12 cellular contexts compared by ENCODE assay signal in genomic region chr1:156691665-156692408, GRCh38. TPM values are rescaled to one million over a fixed set of nuclear protein-coding genes. Genes with fewer than 3 reads are reported as not detected.
DNase-seq lines count a peak whose midpoint lies in the region; ATAC-seq, FAIRE-seq and TF ChIP-seq lines count a peak whose summit lies in the region.
"Had no signal": no experiment of that assay in that cellular context is flagged by ENCODE, and none has a peak within 500 bp of the region (broad histone marks: within the 10 kb centered on the region; RNA-seq: fewer than 3 reads in every experiment).

No MANE protein-coding gene starts in this region.

- DNase-seq in ACHN, result peak; percentile 37
- peak; percentile 34 for DNase-seq in adipocyte (ENCODE audit: low read depth)
- no peak for DNase-seq in keratinocyte (ENCODE audit: low read depth, low spot score)
- no peak for DNase-seq in esophagus muscularis mucosa (ENCODE audit: extremely low spot score)
- DNase-seq in activated gamma-delta T cell treated with Interleukin-2 at 50 U/mL for 16 hours, result no peak
- DNase-seq in COLO668 (lab: John Stamatoyannopoulos, UW; ENCODE audit: unreplicated experiment), result no peak
- DNase-seq: activated CD4-positive, alpha-beta T cell treated with anti-CD3 and anti-CD28 coated beads for 48 hours; NCI-H446 treated with DMSO at 0.1 percent for 48 hours had no signal

- WGBS in esophagus muscularis mucosa, result 50% methylated on average over 19 of the region's 20 CpGs

- in situ Hi-C loops in ACHN (cut with HindIII; ENCODE audit: low pct_ligation_motif_present, low pct_unique_long_range_greater_than_20kb, low sequenced_read_pairs), result no loop called here

- no peak overlapping the region for H3K9ac ChIP-seq in adipocyte (ENCODE audit: low read length)
- peak overlapping the region; percentile 15 for H3K9ac ChIP-seq in keratinocyte (ENCODE audit: control insufficient read depth, extremely low read depth, insufficient read depth, low read length)

- TF ChIP-seq CTCF in HEK293 (tag by site-specific recombination; IDR thresholded peaks at IDR 0.05) (peak; percentile 40; the same call in 1 of the 2 replicates), keratinocyte (optimal IDR thresholded peaks at IDR 0.05 in 1 of 3, IDR thresholded peaks at IDR 0.05 in 1 of 3, conservative IDR thresholded peaks at IDR 0.05 in 1 of 3; ENCODE audit: extremely low read depth in 1 of 3, insufficient read depth in 2 of 3, low read length in 3 of 3) (no peak), esophagus muscularis mucosa (IDR thresholded peaks at IDR 0.05) (no peak)

- peaks cover 16% of the 10 kb centered on the region for H3K4me1 ChIP-seq in HEK293 (ENCODE audit: control insufficient read depth, insufficient read depth, low read length)
- H3K4me1 ChIP-seq in adipocyte (ENCODE audit: control insufficient read depth, insufficient read depth, low read length), result peaks cover 20% of the 10 kb centered on the region
- H3K4me1 ChIP-seq in keratinocyte (ENCODE audit: control insufficient read depth, extremely low read depth, insufficient read depth, low read length), result peaks cover 46% of the 10 kb centered on the region
- H3K4me1 ChIP-seq in esophagus muscularis mucosa, result peaks cover 7 to 28% (median 19%) of the 10 kb centered on the region in 4 donors

- H4K20me1 ChIP-seq in keratinocyte (ENCODE audit: control insufficient read depth, extremely low read depth, insufficient read depth, low read length), result no peaks in the 10 kb centered on the region

- no peak for TF ChIP-seq EP300 in esophagus muscularis mucosa (IDR thresholded peaks at IDR 0.05)

- intact Hi-C loops in esophagus muscularis mucosa (cut with DNase I), result loop anchor here (2.0 kb wide), 1 partner anchor 15 kb away; no protein-coding TSS in a partner anchor

- H3K27ac ChIP-seq in HEK293 (ENCODE audit: extremely low read depth, low read depth, low read length) (no peak overlapping the region), keratinocyte (ENCODE audit: control insufficient read depth, insufficient read depth, low read length) (no peak overlapping the region), esophagus muscularis mucosa (replicated peaks in 1 of 4) (no peak overlapping the region)

- dilution Hi-C loops in keratinocyte (cut with MboI; ENCODE audit: extremely low pct_ligation_motif_present, low sequenced_read_pairs), result no loop called here

- H3K9me3 ChIP-seq in HEK293 (ENCODE audit: control insufficient read depth, insufficient read depth, low read depth, low read length) (no peaks in the 10 kb centered on the region), adipocyte (ENCODE audit: control insufficient read depth, low read length) (no peaks in the 10 kb centered on the region), keratinocyte (ENCODE audit: control insufficient read depth, low read depth, low read length) (no peaks in the 10 kb centered on the region), esophagus muscularis mucosa (no peaks in the 10 kb centered on the region)

- H3K36me3 ChIP-seq in HEK293 (ENCODE audit: control insufficient read depth in 2 of 2, insufficient read depth in 1 of 2, low read length in 2 of 2) (no peaks in the 10 kb centered on the region), adipocyte (ENCODE audit: control insufficient read depth, insufficient read depth, low read length, severe bottlenecking) (no peaks in the 10 kb centered on the region), keratinocyte (ENCODE audit: control insufficient read depth in 2 of 2, extremely low read depth in 1 of 2, insufficient read depth in 2 of 2, low read length in 2 of 2) (no peaks in the 10 kb centered on the region), esophagus muscularis mucosa (no peaks in the 10 kb centered on the region)

- no peak overlapping the region for H3K4me3 ChIP-seq in HEK293 (ENCODE audit: low read depth, low read length)
- no peak overlapping the region for H3K4me3 ChIP-seq in adipocyte (ENCODE audit: low read length)
- no peak overlapping the region for H3K4me3 ChIP-seq in keratinocyte (ENCODE audit: control insufficient read depth in 2 of 3, extremely low read depth in 1 of 3, insufficient read depth in 2 of 3, low read depth in 1 of 3, low read length in 3 of 3)
- no peak overlapping the region for H3K4me3 ChIP-seq in esophagus muscularis mucosa
- H3K4me3 ChIP-seq: lung had no signal

- H3K27me3 ChIP-seq in adipocyte (replicated peaks; ENCODE audit: control insufficient read depth, insufficient read depth, low read length) (no peaks in the 10 kb centered on the region), keratinocyte (ENCODE audit: control insufficient read depth, extremely low read depth, insufficient read depth, low read length) (no peaks in the 10 kb centered on the region), esophagus muscularis mucosa (peaks cover 0 to 68% (median 2%) of the 10 kb centered on the region in 4 donors)

- peak overlapping the region; percentile 6 for H2AFZ ChIP-seq in keratinocyte (ENCODE audit: control insufficient read depth, low read length)

- ATAC-seq in HG02678 (IDR thresholded peaks at IDR 0.05; ENCODE audit: unreplicated experiment), result no peak

- TF ChIP-seq POLR2A in esophagus muscularis mucosa (IDR thresholded peaks at IDR 0.05; ENCODE audit: low read depth), result no peak

- POLR2A ChIA-PET in HEK293 (lab: Yijun Ruan, JAX), result interaction anchor here (0.8 to 3.9 kb wide), 3 partner anchors 9 to 37 kb away, joined by 3 to 44 read pairs (median 29); partner anchors contain the start of genes ISG20L2 and METTL25B

- H3K79me2 ChIP-seq in keratinocyte (ENCODE audit: control insufficient read depth, insufficient read depth, low read length), result no peaks in the 10 kb centered on the region

- CTCF ChIA-PET in HEK293 (lab: Yijun Ruan, JAX), result interaction anchor here (0.5 to 21.1 kb wide), 11 partner anchors 15 to 453 kb away, joined by 4 to 579 read pairs (median 136); partner anchors contain the start of genes CRABP2, INSRR, ISG20L2 and METTL25B

- FAIRE-seq in keratinocyte (lab: Jason Lieb, UNC), result no peak
- FAIRE-seq: colon had no signal

- H3K4me2 ChIP-seq in keratinocyte (ENCODE audit: control insufficient read depth, extremely low read depth, insufficient read depth, low read depth, low read length), result peak overlapping the region; percentile 15

- H3K9me1 ChIP-seq in keratinocyte (ENCODE audit: control insufficient read depth, extremely low read depth, insufficient read depth, low read length), result no peaks in the 10 kb centered on the region

TF ChIP-seq in HEK293, 187 proteins besides CTCF, POLR2A, EP300 and RAD21 (continues in another document):
- TF ChIP-seq ZBTB8A (tag by site-specific recombination; IDR thresholded peaks at IDR 0.05) (no peak), ZFHX2 (tag by site-specific recombination; conservative IDR thresholded peaks at IDR 0.05) (peak; percentile 96), SP2 (tag by site-specific recombination; IDR thresholded peaks at IDR 0.05) (peak; percentile 37)

RNA-seq across cellular contexts. Expression of gene CRABP2, which starts 13.5 kb away (rescaled TPM):
- 6.5 to 12.7 TPM (median 8.4 TPM) in 3 replicates for polyA plus RNA-seq in keratinocyte
- 187 TPM for polyA plus RNA-seq in keratinocyte (2011; ENCODE audit: low read depth)
- 13.3 and 19.3 TPM in 2 replicates for polyA plus RNA-seq in keratinocyte (2011; cell fraction: cytosol; rRNA removed)
- 17.4 and 17.6 TPM in 2 replicates for polyA plus RNA-seq in keratinocyte (2011; cell fraction: nucleus; rRNA removed)
- 13.0 and 332 TPM in 2 replicates for polyA plus RNA-seq in keratinocyte (2012; ENCODE audit: low replicate concordance)
- 1.8 to 4.4 TPM (median 2.8 TPM) in 3 replicates for polyA minus RNA-seq in keratinocyte
- polyA minus RNA-seq in keratinocyte (2011; cell fraction: cytosol; rRNA and poly(A)+ RNA removed), result 10.4 TPM
- polyA minus RNA-seq in keratinocyte (2011; cell fraction: nucleus; rRNA and poly(A)+ RNA removed), result 1.1 and 1.5 TPM in 2 replicates
- total RNA-seq in esophagus muscularis mucosa, result 1 to 10 TPM; 1.2 to 6.4 (median 2.7) TPM

RNA-seq across cellular contexts. Expression of gene NES, which starts 14.6 kb away (rescaled TPM):
- 0.01 TPM in 2 of 3 replicates, not detected in the other for polyA plus RNA-seq in keratinocyte
- 0.26 TPM for polyA plus RNA-seq in keratinocyte (2011; ENCODE audit: low read depth)
- 0.03 TPM in 1 of 2 replicates, not detected in the other for polyA plus RNA-seq in keratinocyte (2011; cell fraction: cytosol; rRNA removed)
- 0.03 TPM in 2 replicates for polyA plus RNA-seq in keratinocyte (2011; cell fraction: nucleus; rRNA removed)
- 0.11 and 0.17 TPM in 2 replicates for polyA plus RNA-seq in keratinocyte (2012; ENCODE audit: low replicate concordance)
- 0.20 TPM in 1 of 3 replicates, not detected in the others for polyA minus RNA-seq in keratinocyte
- polyA minus RNA-seq in keratinocyte (2011; cell fraction: cytosol; rRNA and poly(A)+ RNA removed), result not detected
- not detected in 2 replicates for polyA minus RNA-seq in keratinocyte (2011; cell fraction: nucleus; rRNA and poly(A)+ RNA removed)
- total RNA-seq in esophagus muscularis mucosa, result 10 to 100 TPM; 16.6 to 37.4 (median 32.5) TPM

RNA-seq across cellular contexts. Expression of gene METTL25B, which starts 36.4 kb away (rescaled TPM):
- polyA plus RNA-seq in keratinocyte, result 6.0 to 10.7 TPM (median 6.3 TPM) in 3 replicates
- 29.2 TPM for polyA plus RNA-seq in keratinocyte (2011; ENCODE audit: low read depth)
- polyA plus RNA-seq in keratinocyte (2011; cell fraction: cytosol; rRNA removed), result 3.5 and 4.8 TPM in 2 replicates
- polyA plus RNA-seq in keratinocyte (2011; cell fraction: nucleus; rRNA removed), result 18.7 and 19.7 TPM in 2 replicates
- 10.8 and 31.9 TPM in 2 replicates for polyA plus RNA-seq in keratinocyte (2012; ENCODE audit: low replicate concordance)
- 4.8 to 11.0 TPM (median 7.8 TPM) in 3 replicates for polyA minus RNA-seq in keratinocyte
- 8.4 TPM for polyA minus RNA-seq in keratinocyte (2011; cell fraction: cytosol; rRNA and poly(A)+ RNA removed)
- polyA minus RNA-seq in keratinocyte (2011; cell fraction: nucleus; rRNA and poly(A)+ RNA removed), result 7.8 and 10.3 TPM in 2 replicates
- total RNA-seq in esophagus muscularis mucosa, result 10 to 100 TPM; 16.2 to 32.3 (median 18.0) TPM

RNA-seq across cellular contexts. Expression of gene ISG20L2, which starts 36.7 kb away (rescaled TPM):
- polyA plus RNA-seq in keratinocyte, result 48.1 to 56.6 TPM (median 48.6 TPM) in 3 replicates
- 19.9 TPM for polyA plus RNA-seq in keratinocyte (2011; ENCODE audit: low read depth)
- 44.2 and 61.0 TPM in 2 replicates for polyA plus RNA-seq in keratinocyte (2011; cell fraction: cytosol; rRNA removed)
- polyA plus RNA-seq in keratinocyte (2011; cell fraction: nucleus; rRNA removed), result 44.3 and 44.4 TPM in 2 replicates
- polyA plus RNA-seq in keratinocyte (2012; ENCODE audit: low replicate concordance), result 20.2 and 33.8 TPM in 2 replicates
- polyA minus RNA-seq in keratinocyte, result 47.8 to 55.4 TPM (median 54.2 TPM) in 3 replicates
- polyA minus RNA-seq in keratinocyte (2011; cell fraction: cytosol; rRNA and poly(A)+ RNA removed), result 25.9 TPM
- 18.7 and 32.7 TPM in 2 replicates for polyA minus RNA-seq in keratinocyte (2011; cell fraction: nucleus; rRNA and poly(A)+ RNA removed)
- 10 to 100 TPM; 16.2 to 20.0 (median 19.0) TPM for total RNA-seq in esophagus muscularis mucosa

RNA-seq across cellular contexts. Expression of gene MRPL24, which starts 49.1 kb away (rescaled TPM):
- polyA plus RNA-seq in keratinocyte, result 111 to 157 TPM (median 122 TPM) in 3 replicates
- 31.8 TPM for polyA plus RNA-seq in keratinocyte (2011; ENCODE audit: low read depth)
- 112 and 122 TPM in 2 replicates for polyA plus RNA-seq in keratinocyte (2011; cell fraction: cytosol; rRNA removed)
- polyA plus RNA-seq in keratinocyte (2011; cell fraction: nucleus; rRNA removed), result 91.7 and 94.5 TPM in 2 replicates
- polyA plus RNA-seq in keratinocyte (2012; ENCODE audit: low replicate concordance), result 101 and 133 TPM in 2 replicates
- 39.4 to 55.6 TPM (median 50.9 TPM) in 3 replicates for polyA minus RNA-seq in keratinocyte
- polyA minus RNA-seq in keratinocyte (2011; cell fraction: cytosol; rRNA and poly(A)+ RNA removed), result 43.4 TPM
- polyA minus RNA-seq in keratinocyte (2011; cell fraction: nucleus; rRNA and poly(A)+ RNA removed), result 16.8 and 19.2 TPM in 2 replicates
- total RNA-seq in esophagus muscularis mucosa, result 10 to 100 TPM; 43.5 to 67.4 (median 62.4) TPM

Comparison
In these comparisons a context has a peak if more than half of its experiments do, and no peak if none do; other contexts are left out.
1. DNase-seq: peak in ACHN (single experiment) and adipocyte (single experiment); none in keratinocyte (single experiment), esophagus muscularis mucosa (single experiment), activated gamma-delta T cell treated with Interleukin-2 at 50 U/mL for 16 hours (single experiment) and COLO668 (single experiment).